18 cellular contexts compared by ENCODE assay signal in the genomic region with DNA sequence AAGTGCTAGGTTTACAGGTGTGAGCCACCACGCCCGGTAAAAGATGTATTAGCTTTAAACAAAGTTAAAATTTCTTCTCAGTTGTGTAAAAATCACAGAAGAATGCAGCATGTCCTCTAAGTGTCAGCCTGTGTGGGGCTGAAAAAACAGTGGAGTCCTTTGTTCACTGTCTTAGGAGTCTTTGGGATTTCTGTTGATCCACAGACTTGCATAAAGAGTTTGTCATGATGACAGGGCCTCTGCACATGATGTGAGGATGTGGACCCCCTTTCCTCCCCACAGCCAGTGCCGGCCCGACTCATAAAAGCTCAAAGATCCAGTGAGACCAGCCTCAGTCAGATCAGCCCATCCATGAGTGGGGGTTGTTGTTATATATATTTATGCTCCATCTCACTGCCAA. TPM values are rescaled to one million over a fixed set of nuclear protein-coding genes. Genes with fewer than 3 reads are reported as not detected.
DNase-seq lines count a peak whose midpoint lies in the region; ATAC-seq and TF ChIP-seq lines count a peak whose summit lies in the region.
"Had no signal": no experiment of that assay in that cellular context is flagged by ENCODE, and none has a peak within 500 bp of the region (broad histone marks: within the 10 kb centered on the region; RNA-seq: fewer than 3 reads in every experiment).

No MANE protein-coding gene starts in this region.

- H3K4me2 ChIP-seq in SK-N-SH = no peak overlapping the region
- H3K4me2 ChIP-seq: A549 had no signal

- TF ChIP-seq RAD21 in SK-N-SH (IDR thresholded peaks at IDR 0.05; ENCODE audit: low read length) = no peak

- WGBS in SK-N-SH (ENCODE audit: low lambda C conversion rate) = 66% methylated on average over 4 of the region's 4 CpGs

- intact Hi-C loops in CD4-positive, alpha-beta T cell (cut with DNase I, micrococcal nuclease) = no loop called here

- H3K36me3 ChIP-seq in SK-N-SH (replicated peaks in 1 of 2; ENCODE audit: control insufficient read depth in 1 of 2, insufficient read depth in 2 of 2, low read length in 1 of 2) = no peaks in the 10 kb centered on the region
- H3K36me3 ChIP-seq: HAP-1 had no signal

- no peaks in the 10 kb centered on the region for H4K20me1 ChIP-seq in SK-N-SH (ENCODE audit: insufficient read depth)

- no peaks in the 10 kb centered on the region for H3K79me2 ChIP-seq in SK-N-SH (ENCODE audit: insufficient read depth)

- TF ChIP-seq CTCF in SK-N-SH (IDR thresholded peaks at IDR 0.05) (no peak), mesothelial cell of epicardium (IDR thresholded peaks at IDR 0.05; ENCODE audit: unreplicated experiment) (no peak)
- TF ChIP-seq CTCF in CD4-positive, alpha-beta T cell (IDR thresholded peaks at IDR 0.05) = no peak

- peaks cover 1% of the 10 kb centered on the region for H3K4me1 Mint-ChIP-seq in mesothelial cell of epicardium
- no peaks in the 10 kb centered on the region for H3K4me1 Mint-ChIP-seq in CD4-positive, alpha-beta T cell (ENCODE audit: low read depth)
- H3K4me1 Mint-ChIP-seq: CD14-positive monocyte; CD8-positive, alpha-beta memory T cell had no signal

- no peaks in the 10 kb centered on the region for H3K27me3 ChIP-seq in SK-N-SH (ENCODE audit: insufficient read depth)
- no peaks in the 10 kb centered on the region for H3K27me3 ChIP-seq in CD4-positive, alpha-beta T cell (ENCODE audit: control insufficient read depth, insufficient read depth, low read length)

- CTCF ChIA-PET in SK-N-SH (lab: Yijun Ruan, JAX) = interaction anchor here (1.4 to 1.8 kb wide), 2 partner anchors 10 to 286 kb away, joined by 4 to 7 read pairs; no protein-coding TSS in a partner anchor
- CTCF ChIA-PET in CD4-positive, alpha-beta T cell (lab: Charles Lee) = no interaction called here

- H2AFZ ChIP-seq in SK-N-SH (ENCODE audit: low read depth) = no peak overlapping the region

- no peaks in the 10 kb centered on the region for H3K9me2 ChIP-seq in SK-N-SH

- H3K36me3 Mint-ChIP-seq in mesothelial cell of epicardium = no peaks in the 10 kb centered on the region
- H3K36me3 Mint-ChIP-seq in CD4-positive, alpha-beta T cell (ENCODE audit: low read depth) = no peaks in the 10 kb centered on the region
- H3K36me3 Mint-ChIP-seq: CD14-positive monocyte had no signal

- H3K27ac ChIP-seq in caudate nucleus (ENCODE audit: low read depth, low read length) (peak overlapping the region; percentile 87), SK-N-SH (ENCODE audit: low read depth in 2 of 2, low read length in 1 of 2) (no peak overlapping the region)
- H3K27ac ChIP-seq in CD4-positive, alpha-beta T cell (ENCODE audit: low read depth, low read length) = no peak overlapping the region
- H3K27ac ChIP-seq: A549 had no signal

- peaks cover 5% of the 10 kb centered on the region for H3K27me3 Mint-ChIP-seq in mesothelial cell of epicardium (ENCODE audit: low read depth)
- H3K27me3 Mint-ChIP-seq in CD4-positive, alpha-beta T cell = peaks cover 12% of the 10 kb centered on the region

- ATAC-seq in CD4-positive, alpha-beta T cell (ENCODE audit: poor library complexity) = no peak
- ATAC-seq: A549 had no signal

- DNase-seq in caudate nucleus (lab: John Stamatoyannopoulos, UW) (peak in 2 of 61 donors; percentile 23 to 31), globus pallidus (ENCODE audit: low spot score) (peak; percentile 80), putamen (ENCODE audit: low spot score) (peak; percentile 50), SK-N-SH (no peak), mesothelial cell of epicardium (ENCODE audit: low spot score in 2 of 2, unreplicated experiment in 2 of 2) (no peak), cerebellar nuclear complex (lab: John Stamatoyannopoulos, UW) (no peak)
- DNase-seq in CD4-positive, alpha-beta T cell = no peak
- DNase-seq: Caco-2; CD8-positive, alpha-beta memory T cell; DMS53; GF-D8 had no signal

- no peak for TF ChIP-seq EP300 in SK-N-SH (IDR thresholded peaks at IDR 0.05; ENCODE audit: borderline replicate concordance in 1 of 2, low read depth in 1 of 2, low read length in 1 of 2)

- no peak overlapping the region for H3K4me3 Mint-ChIP-seq in mesothelial cell of epicardium
- H3K4me3 Mint-ChIP-seq in CD4-positive, alpha-beta T cell = no peak overlapping the region
- H3K4me3 Mint-ChIP-seq: CD14-positive monocyte; CD8-positive, alpha-beta memory T cell had no signal

- H3F3A ChIP-seq in SK-N-SH (replicated peaks; ENCODE audit: insufficient read depth) = no peaks in the 10 kb centered on the region

- POLR2A ChIA-PET in SK-N-SH (lab: Yijun Ruan, JAX) = no interaction called here
- POLR2A ChIA-PET in CD4-positive, alpha-beta T cell (lab: Charles Lee) = no interaction called here

- H3K27ac Mint-ChIP-seq in mesothelial cell of epicardium = no peak overlapping the region
- H3K27ac Mint-ChIP-seq in CD4-positive, alpha-beta T cell = no peak overlapping the region
- H3K27ac Mint-ChIP-seq: CD14-positive monocyte; CD8-positive, alpha-beta memory T cell had no signal

- peaks cover 21% of the 10 kb centered on the region for H3K9me3 Mint-ChIP-seq in mesothelial cell of epicardium
- peaks cover 3% of the 10 kb centered on the region for H3K9me3 Mint-ChIP-seq in CD4-positive, alpha-beta T cell

- H3K4me3 ChIP-seq in SK-N-SH (ENCODE audit: low read depth in 2 of 2, low read length in 1 of 2) = no peak overlapping the region
- H3K4me3 ChIP-seq: A549, HAP-1 had no signal

- H3K9me3 ChIP-seq in SK-N-SH = no peaks in the 10 kb centered on the region
- no peaks in the 10 kb centered on the region for H3K9me3 ChIP-seq in CD4-positive, alpha-beta T cell (ENCODE audit: control insufficient read depth, low read length)
- H3K9me3 ChIP-seq: Caco-2, HAP-1 had no signal

- no peak overlapping the region for H3K9ac ChIP-seq in SK-N-SH

- peaks cover 0 to 2% of the 10 kb centered on the region in 2 experiments; a peak in 1 of 4 replicates for H3K4me1 ChIP-seq in SK-N-SH (ENCODE audit: control insufficient read depth in 1 of 2, insufficient read depth in 2 of 2, low read depth in 1 of 2, low read length in 1 of 2)
- H3K4me1 ChIP-seq: Caco-2, HAP-1 had no signal

TF ChIP-seq in SK-N-SH, 30 proteins besides CTCF, POLR2A, EP300 and RAD21 (continues in another document):
- TF ChIP-seq FOSL2 (IDR thresholded peaks at IDR 0.05; ENCODE audit: borderline replicate concordance, low read depth) = no peak
- no peak for TF ChIP-seq MXI1 (IDR thresholded peaks at IDR 0.05; ENCODE audit: low read depth, low read length)
- TF ChIP-seq RXRA (IDR thresholded peaks at IDR 0.05; ENCODE audit: borderline replicate concordance, low read depth) = no peak
- no peak for TF ChIP-seq TCF12 (IDR thresholded peaks at IDR 0.05)
- TF ChIP-seq FOXM1 (IDR thresholded peaks at IDR 0.05; ENCODE audit: low read depth) = no peak
- TF ChIP-seq JUND (IDR thresholded peaks at IDR 0.05) = no peak
- no peak for TF ChIP-seq REST (IDR thresholded peaks at IDR 0.05; ENCODE audit: low read depth, low read length)
- no peak for TF ChIP-seq MEF2A (IDR thresholded peaks at IDR 0.05; ENCODE audit: borderline replicate concordance, low read depth)
- no peak for TF ChIP-seq CHD2 (IDR thresholded peaks at IDR 0.05; ENCODE audit: low read length, partially characterized antibody)
- TF ChIP-seq TAF1 (IDR thresholded peaks at IDR 0.05; ENCODE audit: borderline replicate concordance, low read depth, low read length) = no peak
- TF ChIP-seq, protein P1, sequence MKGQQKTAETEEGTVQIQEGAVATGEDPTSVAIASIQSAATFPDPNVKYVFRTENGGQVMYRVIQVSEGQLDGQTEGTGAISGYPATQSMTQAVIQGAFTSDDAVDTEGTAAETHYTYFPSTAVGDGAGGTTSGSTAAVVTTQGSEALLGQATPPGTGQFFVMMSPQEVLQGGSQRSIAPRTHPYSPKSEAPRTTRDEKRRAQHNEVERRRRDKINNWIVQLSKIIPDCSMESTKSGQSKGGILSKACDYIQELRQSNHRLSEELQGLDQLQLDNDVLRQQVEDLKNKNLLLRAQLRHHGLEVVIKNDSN (IDR thresholded peaks at IDR 0.05; ENCODE audit: borderline replicate concordance, low read depth) = no peak
- TF ChIP-seq PBX3 (IDR thresholded peaks at IDR 0.05) = no peak
- no peak for TF ChIP-seq NFIC (IDR thresholded peaks at IDR 0.05; ENCODE audit: borderline replicate concordance)

RNA-seq across cellular contexts. Expression of gene GOLGA8J, which starts 49.0 kb away (rescaled TPM):
- polyA plus RNA-seq in SK-N-SH (2012; rRNA removed) = not detected in 2 replicates
- polyA plus RNA-seq in SK-N-SH (2012; cell fraction: cytosol; rRNA removed) = not detected in 2 replicates
- polyA plus RNA-seq in SK-N-SH (2012; cell fraction: nucleus; rRNA removed) = not detected in 2 replicates
- total RNA-seq in mesothelial cell of epicardium = not detected in 3 replicates
- total RNA-seq in CD4-positive, alpha-beta T cell = under 1 TPM in 1 of 2 experiments, not detected in 1; 0.19 TPM
- total RNA-seq: Caco-2, H1, HT1080 had no signal
- polyA plus RNA-seq: AG04450; BJ; CD14-positive monocyte; CD8-positive, alpha-beta memory T cell; H1 had no signal

Comparison
In these comparisons a context has a peak if more than half of its experiments do, and no peak if none do; other contexts are left out.
1. DNase-seq: peak in globus pallidus (single experiment) and putamen (single experiment); none in SK-N-SH (single experiment), mesothelial cell of epicardium (0 of 2), CD4-positive, alpha-beta T cell (0 of 10) and cerebellar nuclear complex (0 of 2).